1 cellular context compared by ENCODE assay signal in genomic region chr10:48634984-48635557, GRCh38.
TF ChIP-seq lines count a peak whose summit lies in the region.

No MANE protein-coding gene starts in this region.

TF ChIP-seq in HEK293, 187 proteins besides CTCF, POLR2A, EP300 and RAD21:
- TF ChIP-seq ZNF157 (tag by site-specific recombination; IDR thresholded peaks at IDR 0.05) (peak; percentile 85), BCL6B (tag by site-specific recombination; IDR thresholded peaks at IDR 0.05) (no peak)
